In the genomic region with DNA sequence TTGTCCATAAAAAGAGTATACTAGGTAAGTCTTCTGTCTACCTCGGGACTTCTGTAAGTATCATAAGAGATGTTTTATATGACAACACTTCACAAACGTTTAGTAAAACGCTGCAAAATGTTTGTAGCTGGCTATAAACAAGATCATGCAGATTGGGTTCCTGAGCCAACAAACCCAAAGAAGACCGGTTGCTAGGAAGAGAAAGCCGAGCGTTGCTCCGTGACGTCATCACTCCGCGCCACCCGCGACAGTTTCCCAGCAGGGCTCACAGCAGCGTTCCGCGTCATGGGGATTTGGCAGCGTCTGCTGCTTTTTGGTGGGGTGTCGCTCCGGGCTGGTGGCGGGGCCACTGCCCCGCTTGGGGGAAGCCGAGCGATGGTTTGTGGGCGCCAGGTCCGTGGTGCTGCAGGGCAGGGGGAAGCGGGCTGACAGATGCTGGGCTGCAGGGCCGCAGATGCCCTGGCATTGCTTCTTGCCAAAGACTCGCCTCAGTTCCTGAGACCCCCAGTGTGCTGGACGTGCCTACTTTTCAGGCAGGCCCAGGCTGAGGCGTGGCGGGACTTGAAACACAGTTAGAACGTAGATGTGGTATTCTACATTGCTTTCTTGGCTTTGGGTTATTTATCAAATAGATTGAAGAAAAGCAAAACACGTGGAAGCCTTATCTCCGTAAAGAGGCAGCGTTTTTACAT, we compare ENCODE assay signal across 1 cellular context.
TF ChIP-seq lines count a peak whose summit lies in the region.

A gene with protein sequence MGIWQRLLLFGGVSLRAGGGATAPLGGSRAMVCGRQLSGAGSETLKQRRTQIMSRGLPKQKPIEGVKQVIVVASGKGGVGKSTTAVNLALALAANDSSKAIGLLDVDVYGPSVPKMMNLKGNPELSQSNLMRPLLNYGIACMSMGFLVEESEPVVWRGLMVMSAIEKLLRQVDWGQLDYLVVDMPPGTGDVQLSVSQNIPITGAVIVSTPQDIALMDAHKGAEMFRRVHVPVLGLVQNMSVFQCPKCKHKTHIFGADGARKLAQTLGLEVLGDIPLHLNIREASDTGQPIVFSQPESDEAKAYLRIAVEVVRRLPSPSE (plus strand): TSS at position 250 of the 692 bp plus-strand sequence. CDS start 36 bp downstream, at position 286.

TF ChIP-seq in HepG2, 621 proteins besides CTCF, POLR2A, EP300 and RAD21 (continued from another document and continues in another):
- TF ChIP-seq CHD4 (IDR thresholded peaks at IDR 0.05; ENCODE audit: borderline replicate concordance, low read length), result no peak; the same call in 1 of the 2 replicates
- TF ChIP-seq MED1 (CRISPR knock-in tag; IDR thresholded peaks at IDR 0.05), result peak; percentile 90
- TF ChIP-seq CREB1 (IDR thresholded peaks at IDR 0.05), result peak; percentile 100
- TF ChIP-seq CREB1 (CRISPR knock-in tag; IDR thresholded peaks at IDR 0.05), result peak; percentile 100
- peak; percentile 90 for TF ChIP-seq ZNF124 (CRISPR knock-in tag; IDR thresholded peaks at IDR 0.05)
- peak; percentile 99 for TF ChIP-seq U2AF1 (optimal IDR thresholded peaks at IDR 0.05; ENCODE audit: low read depth, low read length)
- TF ChIP-seq NPAS2 (CRISPR knock-in tag; IDR thresholded peaks at IDR 0.05; ENCODE audit: borderline replicate concordance), result no peak
- TF ChIP-seq RXRA (CRISPR knock-in tag; IDR thresholded peaks at IDR 0.05), result peak; percentile 93
- TF ChIP-seq, protein P1, sequence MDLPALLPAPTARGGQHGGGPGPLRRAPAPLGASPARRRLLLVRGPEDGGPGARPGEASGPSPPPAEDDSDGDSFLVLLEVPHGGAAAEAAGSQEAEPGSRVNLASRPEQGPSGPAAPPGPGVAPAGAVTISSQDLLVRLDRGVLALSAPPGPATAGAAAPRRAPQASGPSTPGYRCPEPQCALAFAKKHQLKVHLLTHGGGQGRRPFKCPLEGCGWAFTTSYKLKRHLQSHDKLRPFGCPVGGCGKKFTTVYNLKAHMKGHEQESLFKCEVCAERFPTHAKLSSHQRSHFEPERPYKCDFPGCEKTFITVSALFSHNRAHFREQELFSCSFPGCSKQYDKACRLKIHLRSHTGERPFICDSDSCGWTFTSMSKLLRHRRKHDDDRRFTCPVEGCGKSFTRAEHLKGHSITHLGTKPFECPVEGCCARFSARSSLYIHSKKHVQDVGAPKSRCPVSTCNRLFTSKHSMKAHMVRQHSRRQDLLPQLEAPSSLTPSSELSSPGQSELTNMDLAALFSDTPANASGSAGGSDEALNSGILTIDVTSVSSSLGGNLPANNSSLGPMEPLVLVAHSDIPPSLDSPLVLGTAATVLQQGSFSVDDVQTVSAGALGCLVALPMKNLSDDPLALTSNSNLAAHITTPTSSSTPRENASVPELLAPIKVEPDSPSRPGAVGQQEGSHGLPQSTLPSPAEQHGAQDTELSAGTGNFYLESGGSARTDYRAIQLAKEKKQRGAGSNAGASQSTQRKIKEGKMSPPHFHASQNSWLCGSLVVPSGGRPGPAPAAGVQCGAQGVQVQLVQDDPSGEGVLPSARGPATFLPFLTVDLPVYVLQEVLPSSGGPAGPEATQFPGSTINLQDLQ (CRISPR knock-in tag; IDR thresholded peaks at IDR 0.05), result no peak
- TF ChIP-seq RCOR2 (CRISPR knock-in tag; IDR thresholded peaks at IDR 0.05), result peak; percentile 25
- TF ChIP-seq ATRX (CRISPR knock-in tag; IDR thresholded peaks at IDR 0.05; ENCODE audit: borderline replicate concordance), result no peak
- no peak for TF ChIP-seq SOX6 (IDR thresholded peaks at IDR 0.05)
- TF ChIP-seq SOX6 (CRISPR knock-in tag; IDR thresholded peaks at IDR 0.05), result peak; percentile 85
- TF ChIP-seq NCOA5 (CRISPR knock-in tag; IDR thresholded peaks at IDR 0.05), result no peak
- no peak for TF ChIP-seq HNRNPH1 (optimal IDR thresholded peaks at IDR 0.05; ENCODE audit: low read depth, low read length)
- TF ChIP-seq ZNF550 (CRISPR knock-in tag; IDR thresholded peaks at IDR 0.05; ENCODE audit: borderline replicate concordance), result no peak; the same call in 1 of the 2 replicates
- TF ChIP-seq, protein P2, sequence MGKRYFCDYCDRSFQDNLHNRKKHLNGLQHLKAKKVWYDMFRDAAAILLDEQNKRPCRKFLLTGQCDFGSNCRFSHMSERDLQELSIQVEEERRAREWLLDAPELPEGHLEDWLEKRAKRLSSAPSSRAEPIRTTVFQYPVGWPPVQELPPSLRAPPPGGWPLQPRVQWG (CRISPR knock-in tag; IDR thresholded peaks at IDR 0.05; ENCODE audit: borderline replicate concordance, low read depth), result no peak
- no peak for TF ChIP-seq SMC3 (IDR thresholded peaks at IDR 0.05; ENCODE audit: low read length)
- peak; percentile 93 for TF ChIP-seq ARNTL (CRISPR knock-in tag; IDR thresholded peaks at IDR 0.05)
- peak; percentile 92 for TF ChIP-seq ZNF451 (CRISPR knock-in tag; IDR thresholded peaks at IDR 0.05)
- TF ChIP-seq, protein P3, sequence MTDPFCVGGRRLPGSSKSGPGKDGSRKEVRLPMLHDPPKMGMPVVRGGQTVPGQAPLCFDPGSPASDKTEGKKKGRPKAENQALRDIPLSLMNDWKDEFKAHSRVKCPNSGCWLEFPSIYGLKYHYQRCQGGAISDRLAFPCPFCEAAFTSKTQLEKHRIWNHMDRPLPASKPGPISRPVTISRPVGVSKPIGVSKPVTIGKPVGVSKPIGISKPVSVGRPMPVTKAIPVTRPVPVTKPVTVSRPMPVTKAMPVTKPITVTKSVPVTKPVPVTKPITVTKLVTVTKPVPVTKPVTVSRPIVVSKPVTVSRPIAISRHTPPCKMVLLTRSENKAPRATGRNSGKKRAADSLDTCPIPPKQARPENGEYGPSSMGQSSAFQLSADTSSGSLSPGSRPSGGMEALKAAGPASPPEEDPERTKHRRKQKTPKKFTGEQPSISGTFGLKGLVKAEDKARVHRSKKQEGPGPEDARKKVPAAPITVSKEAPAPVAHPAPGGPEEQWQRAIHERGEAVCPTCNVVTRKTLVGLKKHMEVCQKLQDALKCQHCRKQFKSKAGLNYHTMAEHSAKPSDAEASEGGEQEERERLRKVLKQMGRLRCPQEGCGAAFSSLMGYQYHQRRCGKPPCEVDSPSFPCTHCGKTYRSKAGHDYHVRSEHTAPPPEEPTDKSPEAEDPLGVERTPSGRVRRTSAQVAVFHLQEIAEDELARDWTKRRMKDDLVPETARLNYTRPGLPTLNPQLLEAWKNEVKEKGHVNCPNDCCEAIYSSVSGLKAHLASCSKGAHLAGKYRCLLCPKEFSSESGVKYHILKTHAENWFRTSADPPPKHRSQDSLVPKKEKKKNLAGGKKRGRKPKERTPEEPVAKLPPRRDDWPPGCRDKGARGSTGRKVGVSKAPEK (CRISPR knock-in tag; IDR thresholded peaks at IDR 0.05; ENCODE audit: borderline replicate concordance), result 0 out of 2 replicates have a peak, but pooled peaks have one; percentile 68
- no peak for TF ChIP-seq ZNF251 (CRISPR knock-in tag; IDR thresholded peaks at IDR 0.05)
- no peak for TF ChIP-seq ZNF850 (CRISPR knock-in tag; conservative IDR thresholded peaks at IDR 0.05)
- TF ChIP-seq, protein P4, sequence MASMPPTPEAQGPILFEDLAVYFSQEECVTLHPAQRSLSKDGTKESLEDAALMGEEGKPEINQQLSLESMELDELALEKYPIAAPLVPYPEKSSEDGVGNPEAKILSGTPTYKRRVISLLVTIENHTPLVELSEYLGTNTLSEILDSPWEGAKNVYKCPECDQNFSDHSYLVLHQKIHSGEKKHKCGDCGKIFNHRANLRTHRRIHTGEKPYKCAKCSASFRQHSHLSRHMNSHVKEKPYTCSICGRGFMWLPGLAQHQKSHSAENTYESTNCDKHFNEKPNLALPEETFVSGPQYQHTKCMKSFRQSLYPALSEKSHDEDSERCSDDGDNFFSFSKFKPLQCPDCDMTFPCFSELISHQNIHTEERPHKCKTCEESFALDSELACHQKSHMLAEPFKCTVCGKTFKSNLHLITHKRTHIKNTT (CRISPR knock-in tag; IDR thresholded peaks at IDR 0.05), result 0 out of 2 replicates have a peak, but pooled peaks have one; percentile 25
- TF ChIP-seq ZNF644 (CRISPR knock-in tag; IDR thresholded peaks at IDR 0.05; ENCODE audit: low read depth), result peak; percentile 87
- TF ChIP-seq, protein P5, sequence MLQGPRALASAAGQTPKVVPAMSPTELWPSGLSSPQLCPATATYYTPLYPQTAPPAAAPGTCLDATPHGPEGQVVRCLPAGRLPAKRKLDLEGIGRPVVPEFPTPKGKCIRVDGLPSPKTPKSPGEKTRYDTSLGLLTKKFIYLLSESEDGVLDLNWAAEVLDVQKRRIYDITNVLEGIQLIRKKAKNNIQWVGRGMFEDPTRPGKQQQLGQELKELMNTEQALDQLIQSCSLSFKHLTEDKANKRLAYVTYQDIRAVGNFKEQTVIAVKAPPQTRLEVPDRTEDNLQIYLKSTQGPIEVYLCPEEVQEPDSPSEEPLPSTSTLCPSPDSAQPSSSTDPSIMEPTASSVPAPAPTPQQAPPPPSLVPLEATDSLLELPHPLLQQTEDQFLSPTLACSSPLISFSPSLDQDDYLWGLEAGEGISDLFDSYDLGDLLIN (CRISPR knock-in tag; IDR thresholded peaks at IDR 0.05; ENCODE audit: borderline replicate concordance), result peak; percentile 94; the same call in 1 of the 2 replicates
- TF ChIP-seq, protein P6, sequence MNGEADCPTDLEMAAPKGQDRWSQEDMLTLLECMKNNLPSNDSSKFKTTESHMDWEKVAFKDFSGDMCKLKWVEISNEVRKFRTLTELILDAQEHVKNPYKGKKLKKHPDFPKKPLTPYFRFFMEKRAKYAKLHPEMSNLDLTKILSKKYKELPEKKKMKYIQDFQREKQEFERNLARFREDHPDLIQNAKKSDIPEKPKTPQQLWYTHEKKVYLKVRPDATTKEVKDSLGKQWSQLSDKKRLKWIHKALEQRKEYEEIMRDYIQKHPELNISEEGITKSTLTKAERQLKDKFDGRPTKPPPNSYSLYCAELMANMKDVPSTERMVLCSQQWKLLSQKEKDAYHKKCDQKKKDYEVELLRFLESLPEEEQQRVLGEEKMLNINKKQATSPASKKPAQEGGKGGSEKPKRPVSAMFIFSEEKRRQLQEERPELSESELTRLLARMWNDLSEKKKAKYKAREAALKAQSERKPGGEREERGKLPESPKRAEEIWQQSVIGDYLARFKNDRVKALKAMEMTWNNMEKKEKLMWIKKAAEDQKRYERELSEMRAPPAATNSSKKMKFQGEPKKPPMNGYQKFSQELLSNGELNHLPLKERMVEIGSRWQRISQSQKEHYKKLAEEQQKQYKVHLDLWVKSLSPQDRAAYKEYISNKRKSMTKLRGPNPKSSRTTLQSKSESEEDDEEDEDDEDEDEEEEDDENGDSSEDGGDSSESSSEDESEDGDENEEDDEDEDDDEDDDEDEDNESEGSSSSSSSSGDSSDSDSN (CRISPR knock-in tag; IDR thresholded peaks at IDR 0.05), result peak; percentile 90
- TF ChIP-seq, protein P7, sequence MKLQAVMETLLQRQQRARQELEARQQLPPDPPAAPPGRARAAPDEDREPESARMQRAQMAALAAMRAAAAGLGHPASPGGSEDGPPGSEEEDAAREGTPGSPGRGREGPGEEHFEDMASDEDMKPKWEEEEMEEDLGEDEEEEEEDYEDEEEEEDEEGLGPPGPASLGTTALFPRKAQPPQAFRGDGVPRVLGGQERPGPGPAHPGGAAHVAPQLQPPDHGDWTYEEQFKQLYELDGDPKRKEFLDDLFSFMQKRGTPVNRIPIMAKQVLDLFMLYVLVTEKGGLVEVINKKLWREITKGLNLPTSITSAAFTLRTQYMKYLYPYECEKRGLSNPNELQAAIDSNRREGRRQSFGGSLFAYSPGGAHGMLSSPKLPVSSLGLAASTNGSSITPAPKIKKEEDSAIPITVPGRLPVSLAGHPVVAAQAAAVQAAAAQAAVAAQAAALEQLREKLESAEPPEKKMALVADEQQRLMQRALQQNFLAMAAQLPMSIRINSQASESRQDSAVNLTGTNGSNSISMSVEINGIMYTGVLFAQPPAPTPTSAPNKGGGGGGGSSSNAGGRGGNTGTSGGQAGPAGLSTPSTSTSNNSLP (IDR thresholded peaks at IDR 0.05; ENCODE audit: low read depth, low read length), result peak; percentile 78; the same call in 1 of the 2 replicates
- TF ChIP-seq KDM6A (CRISPR knock-in tag; IDR thresholded peaks at IDR 0.05; ENCODE audit: low read depth), result no peak; the same call in 1 of the 2 replicates
- TF ChIP-seq, protein P8, sequence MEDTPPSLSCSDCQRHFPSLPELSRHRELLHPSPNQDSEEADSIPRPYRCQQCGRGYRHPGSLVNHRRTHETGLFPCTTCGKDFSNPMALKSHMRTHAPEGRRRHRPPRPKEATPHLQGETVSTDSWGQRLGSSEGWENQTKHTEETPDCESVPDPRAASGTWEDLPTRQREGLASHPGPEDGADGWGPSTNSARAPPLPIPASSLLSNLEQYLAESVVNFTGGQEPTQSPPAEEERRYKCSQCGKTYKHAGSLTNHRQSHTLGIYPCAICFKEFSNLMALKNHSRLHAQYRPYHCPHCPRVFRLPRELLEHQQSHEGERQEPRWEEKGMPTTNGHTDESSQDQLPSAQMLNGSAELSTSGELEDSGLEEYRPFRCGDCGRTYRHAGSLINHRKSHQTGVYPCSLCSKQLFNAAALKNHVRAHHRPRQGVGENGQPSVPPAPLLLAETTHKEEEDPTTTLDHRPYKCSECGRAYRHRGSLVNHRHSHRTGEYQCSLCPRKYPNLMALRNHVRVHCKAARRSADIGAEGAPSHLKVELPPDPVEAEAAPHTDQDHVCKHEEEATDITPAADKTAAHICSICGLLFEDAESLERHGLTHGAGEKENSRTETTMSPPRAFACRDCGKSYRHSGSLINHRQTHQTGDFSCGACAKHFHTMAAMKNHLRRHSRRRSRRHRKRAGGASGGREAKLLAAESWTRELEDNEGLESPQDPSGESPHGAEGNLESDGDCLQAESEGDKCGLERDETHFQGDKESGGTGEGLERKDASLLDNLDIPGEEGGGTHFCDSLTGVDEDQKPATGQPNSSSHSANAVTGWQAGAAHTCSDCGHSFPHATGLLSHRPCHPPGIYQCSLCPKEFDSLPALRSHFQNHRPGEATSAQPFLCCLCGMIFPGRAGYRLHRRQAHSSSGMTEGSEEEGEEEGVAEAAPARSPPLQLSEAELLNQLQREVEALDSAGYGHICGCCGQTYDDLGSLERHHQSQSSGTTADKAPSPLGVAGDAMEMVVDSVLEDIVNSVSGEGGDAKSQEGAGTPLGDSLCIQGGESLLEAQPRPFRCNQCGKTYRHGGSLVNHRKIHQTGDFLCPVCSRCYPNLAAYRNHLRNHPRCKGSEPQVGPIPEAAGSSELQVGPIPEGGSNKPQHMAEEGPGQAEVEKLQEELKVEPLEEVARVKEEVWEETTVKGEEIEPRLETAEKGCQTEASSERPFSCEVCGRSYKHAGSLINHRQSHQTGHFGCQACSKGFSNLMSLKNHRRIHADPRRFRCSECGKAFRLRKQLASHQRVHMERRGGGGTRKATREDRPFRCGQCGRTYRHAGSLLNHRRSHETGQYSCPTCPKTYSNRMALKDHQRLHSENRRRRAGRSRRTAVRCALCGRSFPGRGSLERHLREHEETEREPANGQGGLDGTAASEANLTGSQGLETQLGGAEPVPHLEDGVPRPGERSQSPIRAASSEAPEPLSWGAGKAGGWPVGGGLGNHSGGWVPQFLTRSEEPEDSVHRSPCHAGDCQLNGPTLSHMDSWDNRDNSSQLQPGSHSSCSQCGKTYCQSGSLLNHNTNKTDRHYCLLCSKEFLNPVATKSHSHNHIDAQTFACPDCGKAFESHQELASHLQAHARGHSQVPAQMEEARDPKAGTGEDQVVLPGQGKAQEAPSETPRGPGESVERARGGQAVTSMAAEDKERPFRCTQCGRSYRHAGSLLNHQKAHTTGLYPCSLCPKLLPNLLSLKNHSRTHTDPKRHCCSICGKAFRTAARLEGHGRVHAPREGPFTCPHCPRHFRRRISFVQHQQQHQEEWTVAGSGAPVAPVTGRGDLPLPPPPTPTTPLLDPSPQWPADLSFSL (CRISPR knock-in tag; IDR thresholded peaks at IDR 0.05), result no peak
- TF ChIP-seq, protein P9, sequence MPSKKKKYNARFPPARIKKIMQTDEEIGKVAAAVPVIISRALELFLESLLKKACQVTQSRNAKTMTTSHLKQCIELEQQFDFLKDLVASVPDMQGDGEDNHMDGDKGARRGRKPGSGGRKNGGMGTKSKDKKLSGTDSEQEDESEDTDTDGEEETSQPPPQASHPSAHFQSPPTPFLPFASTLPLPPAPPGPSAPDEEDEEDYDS (CRISPR knock-in tag; IDR thresholded peaks at IDR 0.05), result peak; percentile 72
- TF ChIP-seq, protein P10, sequence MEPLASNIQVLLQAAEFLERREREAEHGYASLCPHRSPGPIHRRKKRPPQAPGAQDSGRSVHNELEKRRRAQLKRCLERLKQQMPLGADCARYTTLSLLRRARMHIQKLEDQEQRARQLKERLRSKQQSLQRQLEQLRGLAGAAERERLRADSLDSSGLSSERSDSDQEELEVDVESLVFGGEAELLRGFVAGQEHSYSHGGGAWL (CRISPR knock-in tag; IDR thresholded peaks at IDR 0.05), result peak; percentile 98; the same call in 1 of the 2 replicates
- peak; percentile 99 for TF ChIP-seq ZNF547 (CRISPR knock-in tag; IDR thresholded peaks at IDR 0.05)
